Comparison of ENCODE assay signal across 8 cellular contexts in genomic region chrX:119118780-119119395, GRCh38. TPM values are rescaled to one million over a fixed set of nuclear protein-coding genes. Genes with fewer than 3 reads are reported as not detected.
DNase-seq lines count a peak whose midpoint lies in the region; FAIRE-seq and TF ChIP-seq lines count a peak whose summit lies in the region.

No MANE protein-coding gene starts in this region.

- TF ChIP-seq EP300 in H1 (IDR thresholded peaks at IDR 0.05; ENCODE audit: borderline replicate concordance in 1 of 2, low read depth in 2 of 2, low read length in 2 of 2): no peak

- H2BK120ac ChIP-seq in H1 (replicated peaks; ENCODE audit: low read depth, low read length): no peak overlapping the region

- POLR2A ChIA-PET in H1 (lab: Charles Lee; ENCODE audit: partially characterized antibody): no interaction called here

- H2BK5ac ChIP-seq in H1 (ENCODE audit: low read depth, low read length): no peak overlapping the region

- no peak overlapping the region for H3K56ac ChIP-seq in H1 (replicated peaks; ENCODE audit: insufficient read length, low read depth, low read length)

- TF ChIP-seq RAD21 in H1 (IDR thresholded peaks at IDR 0.05 in 1 of 2, conservative IDR thresholded peaks at IDR 0.05 in 1 of 2; ENCODE audit: low read depth in 2 of 2, low read length in 2 of 2): peak; percentile 69 to 75

- H3K4me3 ChIP-seq in HAP-1: no peak overlapping the region
- H3K4me3 ChIP-seq in H1 (ENCODE audit: extremely low read depth in 1 of 4, insufficient read depth in 2 of 4, low read depth in 3 of 4, low read length in 4 of 4): no peak overlapping the region

- H2AK5ac ChIP-seq in H1 (ENCODE audit: low read depth, low read length): no peak overlapping the region

- H3K36me3 ChIP-seq in HAP-1 (replicated peaks) (no peaks in the 10 kb centered on the region), H1 (ENCODE audit: control insufficient read depth in 2 of 4, insufficient read depth in 4 of 4, low read length in 3 of 4) (no peaks in the 10 kb centered on the region)

- H2BK20ac ChIP-seq in H1 (ENCODE audit: low read length): no peak overlapping the region

- peak; percentile 59 to 86 (median 64) for TF ChIP-seq CTCF in H1 (IDR thresholded peaks at IDR 0.05; ENCODE audit: control extremely low read depth in 1 of 3, insufficient read depth in 1 of 3, low read depth in 1 of 3, low read length in 3 of 3)

- no peak overlapping the region for H2BK12ac ChIP-seq in H1 (ENCODE audit: low read depth, low read length)

- H3K9ac ChIP-seq in H1 (replicated peaks in 1 of 4; ENCODE audit: extremely low read depth in 1 of 4, low read depth in 3 of 4, low read length in 3 of 4): no peak overlapping the region

- no peak overlapping the region for H4K5ac ChIP-seq in H1 (ENCODE audit: insufficient read length, low read depth, low read length)

- no peaks in the 10 kb centered on the region for H3K79me2 ChIP-seq in H1 (ENCODE audit: control insufficient read depth in 1 of 2, insufficient read depth in 2 of 2, low read length in 2 of 2)

- DNase-seq in DMS79 (lab: John Stamatoyannopoulos, UW): peak; percentile 1
- DNase-seq in DMS79 treated with DMSO at 0.1 percent for 48 hours (lab: John Stamatoyannopoulos, UW): no peak
- peak; percentile 71 to 83 for DNase-seq in HAP-1 (ENCODE audit: low spot score in 2 of 2)
- DNase-seq in NCI-H1694 (lab: John Stamatoyannopoulos, UW): peak; percentile 46
- DNase-seq in activated CD4-positive, alpha-beta T cell treated with anti-CD3 and anti-CD28 coated beads, Interleukin-2, amount 50 U/mL, for 1 hour: peak; percentile 39
- DNase-seq in H1 (ENCODE audit: low read depth in 1 of 2, low spot score in 2 of 2): peak; percentile 9 to 59
- peak; percentile 31 for DNase-seq in mucosa of gallbladder (ENCODE audit: low spot score)
- peak in 4 of 6 experiments; percentile 3 to 35 (median 19) for DNase-seq in stimulated activated naive CD4-positive, alpha-beta T cell (lab: John Stamatoyannopoulos, UW)

- no peak overlapping the region for H4K91ac ChIP-seq in H1 (replicated peaks; ENCODE audit: insufficient read length, low read length)

- no peaks in the 10 kb centered on the region for H3K23me2 ChIP-seq in H1 (ENCODE audit: low read depth, low read length)

- WGBS in H1 (ENCODE audit: extremely low coverage in 1 of 2, insufficient coverage in 1 of 2, insufficient read length in 1 of 2, insufficient replicate concordance in 2 of 2, low coverage in 1 of 2, low lambda C conversion rate in 2 of 2, missing lambda C conversion rate in 1 of 2), 2 experiments: 27% methylated on average over 5 of the region's 6 CpGs; no CpG with 5 or more reads in 1 of the 2 experiments

- H4K20me1 ChIP-seq in H1 (replicated peaks in 1 of 2; ENCODE audit: control insufficient read depth in 1 of 2, insufficient read depth in 2 of 2, low read length in 2 of 2): no peaks in the 10 kb centered on the region

- H3K79me1 ChIP-seq in H1 (ENCODE audit: low read depth, low read length): no peaks in the 10 kb centered on the region

- FAIRE-seq in H1 (lab: Jason Lieb, UNC): peak; percentile 96

- no peak overlapping the region for H4K8ac ChIP-seq in H1 (ENCODE audit: extremely low read depth, insufficient read depth, low read length)

- H2BK15ac ChIP-seq in H1 (ENCODE audit: low read length): no peak overlapping the region

- no peak for TF ChIP-seq POLR2A in H1 (IDR thresholded peaks at IDR 0.05; ENCODE audit: control extremely low read depth in 1 of 2, low read depth in 2 of 2, low read length in 2 of 2)

- no peak overlapping the region for H3K23ac ChIP-seq in H1 (ENCODE audit: insufficient read length)

- CTCF ChIA-PET in H1 (lab: Charles Lee; ENCODE audit: partially characterized antibody): interaction anchor here (0.6 to 4.7 kb wide), 24 partner anchors 9 to 275 kb away, joined by 3 to 38 read pairs (median 4); partner anchors contain the start of gene KIAA1210

- H3K27ac ChIP-seq in H1 (ENCODE audit: low read depth, low read length): no peak overlapping the region

- no peak overlapping the region for H3K4ac ChIP-seq in H1 (replicated peaks; ENCODE audit: insufficient read length, low read depth, low read length)

- no peak overlapping the region for H3K4me2 ChIP-seq in H1 (ENCODE audit: insufficient read depth in 1 of 2, low read depth in 2 of 2, low read length in 2 of 2)

- H3K14ac ChIP-seq in H1 (ENCODE audit: insufficient read length): no peak overlapping the region

- H3K4me1 ChIP-seq in HAP-1 (no peaks in the 10 kb centered on the region), H1 (replicated peaks in 1 of 4; ENCODE audit: control insufficient read depth in 3 of 4, insufficient read depth in 4 of 4, low read length in 3 of 4) (no peaks in the 10 kb centered on the region)

- in situ Hi-C loops in HAP-1 (cut with MboI; ENCODE audit: low sequenced_read_pairs): no loop called here

- H3K27me3 ChIP-seq in HAP-1 (ENCODE audit: low read depth) (peaks cover 13% of the 10 kb centered on the region; the same call in 1 of the 2 replicates), H1 (replicated peaks in 1 of 4; ENCODE audit: control insufficient read depth in 3 of 4, extremely low read depth in 1 of 4, insufficient read depth in 3 of 4, low read length in 3 of 4) (no peaks in the 10 kb centered on the region)

- H3K18ac ChIP-seq in H1 (ENCODE audit: extremely low read depth, low read length): no peak overlapping the region

- no peaks in the 10 kb centered on the region for H3K9me3 ChIP-seq in HAP-1
- H3K9me3 ChIP-seq in H1 (ENCODE audit: insufficient read depth in 2 of 2, low read depth in 1 of 2, low read length in 1 of 2): no peaks in the 10 kb centered on the region

- H2AFZ ChIP-seq in H1 (ENCODE audit: low read length): no peak overlapping the region

TF ChIP-seq in H1, 55 proteins besides CTCF, POLR2A, EP300 and RAD21:
- 0 out of 2 replicates have a peak, but pooled peaks have one; percentile 15 for TF ChIP-seq SRF (IDR thresholded peaks at IDR 0.05; ENCODE audit: low read depth, low read length)
- no peak for TF ChIP-seq YY1 (IDR thresholded peaks at IDR 0.05; ENCODE audit: low read depth, low read length)
- TF ChIP-seq EZH2 (IDR thresholded peaks at IDR 0.05; ENCODE audit: low read depth, low read length, severe bottlenecking): no peak
- TF ChIP-seq ZNF274 (IDR thresholded peaks at IDR 0.05; ENCODE audit: borderline replicate concordance, extremely low read depth, low read length): no peak
- no peak for TF ChIP-seq JUND (IDR thresholded peaks at IDR 0.05; ENCODE audit: low read length)
- TF ChIP-seq FOSL1 (IDR thresholded peaks at IDR 0.05; ENCODE audit: insufficient read depth, low read depth, low read length): no peak
- no peak for TF ChIP-seq EGR1 (IDR thresholded peaks at IDR 0.05; ENCODE audit: borderline replicate concordance, low read depth, low read length)
- no peak for TF ChIP-seq ATF3 (IDR thresholded peaks at IDR 0.05; ENCODE audit: insufficient read depth, low read depth, low read length)
- TF ChIP-seq TEAD4 (IDR thresholded peaks at IDR 0.05; ENCODE audit: low read depth, low read length): peak; percentile 17; the same call in 1 of the 2 replicates
- TF ChIP-seq SIX5 (IDR thresholded peaks at IDR 0.05; ENCODE audit: low read depth, low read length): no peak

RNA-seq across cellular contexts. Expression of gene KIAA1210, which starts 8.7 kb away (rescaled TPM):
- total RNA-seq in H1 (2021; fragmentation: NEBNext Ultra II Directional; extraction: Animal tissue kit (Norgen Biotek cat#: 25700)): not detected in 2 replicates
- polyA plus RNA-seq in H1 (2011; rRNA removed): 0.02 TPM in 2 replicates
- polyA plus RNA-seq in H1 (2011; cell fraction: cytosol; rRNA removed): not detected
- polyA plus RNA-seq in H1 (2011; cell fraction: nucleus; rRNA removed): 0.01 TPM
- polyA plus RNA-seq in H1 (2012, experiment 1 of 2): not detected in 4 replicates
- polyA plus RNA-seq in H1 (2012, experiment 2 of 2): not detected
- not detected for polyA plus RNA-seq in H1 (2013, experiment 1 of 2)
- polyA plus RNA-seq in H1 (2013, experiment 2 of 2): not detected
- polyA minus RNA-seq in H1 (2011; rRNA and poly(A)+ RNA removed): 0.03 and 0.05 TPM in 2 replicates
- not detected for polyA minus RNA-seq in H1 (2011; cell fraction: cytosol; rRNA and poly(A)+ RNA removed)
- polyA minus RNA-seq in H1 (2011; cell fraction: nucleus; rRNA and poly(A)+ RNA removed): not detected
- not detected for total RNA-seq in mucosa of gallbladder

RNA-seq across cellular contexts. Expression of gene CT47C1, which starts 46.1 kb away (rescaled TPM):
- total RNA-seq in H1 (2021; fragmentation: NEBNext Ultra II Directional; extraction: Animal tissue kit (Norgen Biotek cat#: 25700)): not detected in 2 replicates
- polyA plus RNA-seq in H1 (2011; rRNA removed): not detected in 2 replicates
- polyA plus RNA-seq in H1 (2011; cell fraction: cytosol; rRNA removed): not detected
- not detected for polyA plus RNA-seq in H1 (2011; cell fraction: nucleus; rRNA removed)
- not detected in 4 replicates for polyA plus RNA-seq in H1 (2012, experiment 1 of 2)
- polyA plus RNA-seq in H1 (2012, experiment 2 of 2): not detected
- not detected for polyA plus RNA-seq in H1 (2013, experiment 1 of 2)
- polyA plus RNA-seq in H1 (2013, experiment 2 of 2): not detected
- not detected in 2 replicates for polyA minus RNA-seq in H1 (2011; rRNA and poly(A)+ RNA removed)
- not detected for polyA minus RNA-seq in H1 (2011; cell fraction: cytosol; rRNA and poly(A)+ RNA removed)
- polyA minus RNA-seq in H1 (2011; cell fraction: nucleus; rRNA and poly(A)+ RNA removed): not detected
- not detected for total RNA-seq in mucosa of gallbladder
